ENCODE assay signal across 21 cellular contexts in the genomic region with DNA sequence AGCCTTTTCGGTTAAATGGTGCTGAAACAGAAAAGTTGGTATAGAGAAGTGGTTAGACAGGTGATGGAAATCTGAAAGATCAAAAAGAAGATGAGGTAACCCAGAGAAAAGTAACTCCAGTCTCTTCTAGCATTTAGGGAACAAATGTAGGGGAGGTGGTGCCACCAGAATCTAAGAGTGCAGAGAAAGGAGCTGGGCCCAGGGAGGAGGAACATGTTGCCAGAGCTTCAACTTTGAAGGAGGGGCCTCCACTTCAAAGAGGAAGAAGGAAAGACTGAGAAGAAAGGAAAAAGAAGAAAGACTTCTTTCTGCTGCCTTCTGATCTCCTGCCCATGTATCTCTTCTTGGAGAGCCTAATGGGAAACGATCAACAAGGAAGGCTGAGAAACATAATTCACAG.
"Had no signal": no experiment of that assay in that cellular context is flagged by ENCODE, and none has a peak within 500 bp of the region (broad histone marks: within the 10 kb centered on the region; RNA-seq: fewer than 3 reads in every experiment).

No MANE protein-coding gene starts in this region.

- ATAC-seq: activated CD4-positive, alpha-beta T cell treated with anti-CD3 and anti-CD28 coated beads for 36 hours; activated CD8-positive, alpha-beta memory T cell treated with anti-CD3 and anti-CD28 coated beads, Interleukin-2, amount 10 ng/mL, durations not matched to agents 7 days and 5 days; left lobe of liver; natural killer cell; right lobe of liver; WTC11 had no signal

- H3K4me3 ChIP-seq: cardiac muscle cell, hepatocyte, lung, right lobe of liver, smooth muscle cell, stomach, testis had no signal

- H3K27me3 ChIP-seq: cardiac muscle cell, foreskin keratinocyte, right lobe of liver, stomach, testis had no signal

- H3K36me3 ChIP-seq: cardiac muscle cell, right lobe of liver, stomach had no signal

- H3K4me1 ChIP-seq: parathyroid adenoma, right lobe of liver, testis had no signal

- H3K9me3 ChIP-seq: right lobe of liver, stomach, testis had no signal

- H3K27ac ChIP-seq: cardiac muscle cell, foreskin keratinocyte, hepatocyte, parathyroid adenoma, right lobe of liver, stomach, testis had no signal

- DNase-seq: activated CD4-positive, alpha-beta memory T cell treated with anti-CD3 and anti-CD28 coated beads for 36 hours; activated CD4-positive, alpha-beta T cell treated with anti-CD3 and anti-CD28 coated beads for 36 hours; activated CD8-positive, alpha-beta memory T cell treated with anti-CD3 and anti-CD28 coated beads, Interleukin-2, amount 10 ng/mL, durations not matched to agents 7 days and 5 days; activated naive CD8-positive, alpha-beta T cell treated with anti-CD3 and anti-CD28 coated beads, Interleukin-2, amount 10 ng/mL, durations not matched to agents 7 days and 5 days; amygdala; endodermal cell; kidney; natural killer cell; right lobe of liver; stimulated activated CD4-positive, alpha-beta T cell treated with anti-CD3 and anti-CD28 coated beads, Interleukin-4, amount 100 ng/mL, for 1 hour; stomach; T-helper 2 cell; testis had no signal
